In the genomic region with DNA sequence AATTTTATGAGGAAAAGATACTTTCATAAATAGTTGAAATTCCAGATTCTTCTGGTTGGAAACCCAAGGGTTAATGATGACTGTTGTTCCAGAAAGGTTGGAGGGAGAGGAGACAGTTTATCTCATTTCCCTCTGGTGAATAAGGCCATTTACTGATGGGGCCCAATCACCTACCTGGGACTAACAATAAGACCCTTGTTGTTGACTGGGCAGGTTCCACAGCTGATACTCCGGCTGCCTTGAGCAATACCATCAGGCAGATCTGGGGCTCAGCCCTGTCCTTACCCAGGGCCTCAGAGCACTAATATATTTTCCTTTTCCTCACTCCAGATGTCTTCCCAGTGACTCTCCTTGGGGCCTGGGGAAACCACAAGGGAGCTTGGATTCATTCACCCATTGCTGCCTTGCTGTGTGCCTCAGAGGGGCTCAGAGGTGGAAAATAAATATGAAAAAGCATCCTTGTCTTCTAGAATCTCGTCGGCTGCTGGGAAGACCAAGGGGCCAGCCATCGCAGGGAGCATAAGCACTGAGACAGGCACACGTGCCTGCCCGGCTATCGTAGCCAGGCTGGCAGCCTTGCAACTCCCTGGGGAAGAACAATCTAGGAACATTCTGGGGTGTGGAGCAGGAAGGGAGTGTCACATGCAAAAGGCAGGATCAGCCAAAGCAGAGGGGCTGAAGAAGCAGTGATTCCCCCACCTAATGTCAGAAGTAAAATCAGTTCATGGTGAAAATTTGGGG, we compare ENCODE assay signal across 10 cellular contexts. TPM values are rescaled to one million over a fixed set of nuclear protein-coding genes. Genes with fewer than 3 reads are reported as not detected.
A peak's percentile ranks its signal among the peaks of the same experiment; 100 is the strongest.
DNase-seq lines count a peak whose midpoint lies in the region; ATAC-seq and TF ChIP-seq lines count a peak whose summit lies in the region.
"Had no signal": no experiment of that assay in that cellular context is flagged by ENCODE, and none has a peak within 500 bp of the region (broad histone marks: within the 10 kb centered on the region; RNA-seq: fewer than 3 reads in every experiment).

No MANE protein-coding gene starts in this region.

- ATAC-seq in left ventricle myocardium superior (peak; percentile 53), HG03097 (IDR thresholded peaks at IDR 0.05; ENCODE audit: low FRiP score, unreplicated experiment) (no peak)

- no peaks in the 10 kb centered on the region for H3K27me3 ChIP-seq in ascending aorta

- intact Hi-C loops in ascending aorta (cut with DNase I): no loop called here
- intact Hi-C loops in left ventricle myocardium superior (cut with micrococcal nuclease): no loop called here

- TF ChIP-seq CTCF in ascending aorta (IDR thresholded peaks at IDR 0.05): no peak

- H3K4me3 ChIP-seq in ascending aorta (no peak overlapping the region), skeletal muscle cell (ENCODE audit: low read depth, low read length) (no peak overlapping the region)

- H3K27ac ChIP-seq in ascending aorta: peak overlapping the region; percentile 44 to 59

- no peaks in the 10 kb centered on the region for H3K9me3 ChIP-seq in ascending aorta

- peaks cover 20 to 53% of the 10 kb centered on the region in 2 donors for H3K4me1 ChIP-seq in ascending aorta

- DNase-seq in COLO829 (ENCODE audit: low spot score) (peak; percentile 94), ascending aorta (ENCODE audit: low spot score in 2 of 2) (no peak), left ventricle myocardium superior (no peak), skeletal muscle cell (ENCODE audit: low read depth) (peak; percentile 10), NOMO-1 treated with DMSO at 0.1 percent for 48 hours (lab: John Stamatoyannopoulos, UW; ENCODE audit: unreplicated experiment) (no peak), dedifferentiated amniotic fluid mesenchymal stem cell (ENCODE audit: extremely low spot score) (no peak)
- no peak for DNase-seq in effector CD4-positive, alpha-beta T cell
- DNase-seq: DMS 273 treated with DMSO at 0.1 percent for 48 hours; effector CD8-positive, alpha-beta T cell had no signal

- H3K36me3 ChIP-seq in ascending aorta: no peaks in the 10 kb centered on the region

RNA-seq across cellular contexts. Expression of a gene that starts 54.4 kb away (rescaled TPM):
- total RNA-seq in ascending aorta (246 TPM), left ventricle myocardium superior (335 TPM)

Comparison
In these comparisons a context has a peak if more than half of its experiments do, and no peak if none do; other contexts are left out.
1. DNase-seq: peak in COLO829 (single experiment) and skeletal muscle cell (single experiment); none in ascending aorta (0 of 2), left ventricle myocardium superior (single experiment), effector CD4-positive, alpha-beta T cell (single experiment), NOMO-1 treated with DMSO at 0.1 percent for 48 hours (single experiment) and dedifferentiated amniotic fluid mesenchymal stem cell (single experiment).